Comparison of ENCODE assay signal across 17 cellular contexts in genomic region chr1:21696931-21697330, GRCh38.
"Had no signal": no experiment of that assay in that cellular context is flagged by ENCODE, and none has a peak within 500 bp of the region (broad histone marks: within the 10 kb centered on the region; RNA-seq: fewer than 3 reads in every experiment).

No MANE protein-coding gene starts in this region.

- H3K27ac ChIP-seq: gastroesophageal sphincter, lower lobe of right lung, psoas muscle, right lobe of liver, testis, upper lobe of right lung had no signal

- H3K27me3 ChIP-seq: adrenal gland, gastroesophageal sphincter, right lobe of liver, testis, upper lobe of right lung had no signal

- ATAC-seq: activated CD4-positive, CD25-positive, alpha-beta regulatory T cell treated with anti-CD3 and anti-CD28 coated beads, Interleukin-2, amount 50 U/mL, for 24 hours; effector memory CD8-positive, alpha-beta T cell; gastroesophageal sphincter; left colon; lower lobe of right lung; psoas muscle; right lobe of liver; stimulated activated naive CD8-positive, alpha-beta T cell treated with anti-CD3 and anti-CD28 coated beads, Interleukin-15, amount 100 ng/mL, for 72 hours; upper lobe of right lung had no signal

- H3K9me3 ChIP-seq: adrenal gland, gastroesophageal sphincter, lower lobe of right lung, psoas muscle, right lobe of liver, testis, upper lobe of right lung had no signal

- DNase-seq: activated CD4-positive, alpha-beta T cell treated with anti-CD3 and anti-CD28 coated beads, Interleukin-2, amount 50 U/mL, for 1 hour; activated CD8-positive, alpha-beta memory T cell treated with anti-CD3 and anti-CD28 coated beads for 24 hours; activated naive CD4-positive, alpha-beta T cell treated with anti-CD3 and anti-CD28 coated beads for 36 hours; dermis blood vessel endothelial cell; effector memory CD8-positive, alpha-beta T cell; left colon; lower lobe of right lung; psoas muscle; right lobe of liver; stimulated activated naive CD8-positive, alpha-beta T cell treated with anti-CD3 and anti-CD28 coated beads, Interleukin-15, amount 100 ng/mL, for 72 hours; T-helper 9 cell; testis; upper lobe of right lung had no signal

- H3K4me1 ChIP-seq: gastroesophageal sphincter, lower lobe of right lung, psoas muscle, right lobe of liver, testis, upper lobe of right lung had no signal

- H3K4me3 ChIP-seq: adrenal gland, gastroesophageal sphincter, lower lobe of right lung, psoas muscle, right lobe of liver, smooth muscle cell, testis, upper lobe of right lung had no signal
